Comparison of ENCODE assay signal across 18 cellular contexts in the genomic region with DNA sequence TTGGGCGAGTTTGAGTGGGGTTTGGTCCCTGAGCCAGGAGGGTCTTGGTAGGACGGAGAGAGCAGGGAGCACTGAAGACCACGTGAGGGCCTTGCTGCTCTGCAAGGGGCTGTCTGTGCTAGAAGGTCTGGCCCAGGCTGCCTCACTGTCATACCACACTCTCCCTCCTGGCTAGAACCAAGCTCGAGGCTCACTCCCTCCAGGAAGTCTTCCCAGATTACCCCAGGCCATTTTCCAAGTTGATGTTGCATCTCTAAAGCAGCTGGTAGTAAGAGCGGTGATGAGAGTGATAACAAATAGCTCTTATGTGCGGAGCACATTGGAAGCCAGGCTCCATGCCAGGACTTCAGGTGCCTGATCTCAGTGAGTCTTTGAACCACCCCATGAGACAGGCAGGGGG. TPM values are rescaled to one million over a fixed set of nuclear protein-coding genes. Genes with fewer than 3 reads are reported as not detected.
DNase-seq lines count a peak whose midpoint lies in the region; ATAC-seq and TF ChIP-seq lines count a peak whose summit lies in the region.
"Had no signal": no experiment of that assay in that cellular context is flagged by ENCODE, and none has a peak within 500 bp of the region (broad histone marks: within the 10 kb centered on the region; RNA-seq: fewer than 3 reads in every experiment).

No MANE protein-coding gene starts in this region.

- H3K27ac ChIP-seq in right atrium auricular region (no peak overlapping the region), osteoblast (ENCODE audit: low read depth, low read length) (no peak overlapping the region)
- H3K27ac ChIP-seq: Peyer's patch, SK-N-MC had no signal

- H4K20me1 ChIP-seq in osteoblast (ENCODE audit: insufficient read depth, low read length), result no peaks in the 10 kb centered on the region

- ATAC-seq in left cardiac atrium, result no peak

- TF ChIP-seq CTCF in right atrium auricular region (IDR thresholded peaks at IDR 0.05) (no peak), osteoblast (IDR thresholded peaks at IDR 0.05; ENCODE audit: extremely low read depth, low read depth, low read length) (no peak), GM20000 (IDR thresholded peaks at IDR 0.05; ENCODE audit: extremely low read depth, missing control alignments) (no peak)

- no peaks in the 10 kb centered on the region for H3K36me3 ChIP-seq in right atrium auricular region
- no peaks in the 10 kb centered on the region for H3K36me3 ChIP-seq in osteoblast (ENCODE audit: insufficient read depth, low read length)
- H3K36me3 ChIP-seq: Peyer's patch had no signal

- DNase-seq in left cardiac atrium, result peak; percentile 9
- DNase-seq in right atrium auricular region (ENCODE audit: low spot score), result no peak
- DNase-seq in NCI-H2029 (lab: John Stamatoyannopoulos, UW), result peak; percentile 90
- peak; percentile 31 for DNase-seq in NCI-H774 (lab: John Stamatoyannopoulos, UW)
- peak; percentile 35 for DNase-seq in osteoblast (ENCODE audit: insufficient read length, low spot score, missing footprints)
- no peak for DNase-seq in GM20000 (ENCODE audit: low spot score)
- no peak for DNase-seq in activated CD4-positive, alpha-beta T cell treated with anti-CD3 and anti-CD28 coated beads for 4 hours
- DNase-seq: ACHN; C1 segment of cervical spinal cord; CD8-positive, alpha-beta memory T cell; DMS79 treated with DMSO at 0.1 percent for 48 hours; NCI-H146; NCI-H526; NK-92 treated with Interleukin-12 subunit alpha and Interleukin-12 subunit beta, amount 100 ng/mL, for 24 hours; Peyer's patch had no signal

- no peaks in the 10 kb centered on the region for H3K79me2 ChIP-seq in osteoblast (ENCODE audit: insufficient read depth, low read length)

- H3K27me3 ChIP-seq in right atrium auricular region (no peaks in the 10 kb centered on the region), osteoblast (ENCODE audit: insufficient read depth, low read length) (peaks cover 18% of the 10 kb centered on the region)
- H3K27me3 ChIP-seq: Peyer's patch had no signal

- H2AFZ ChIP-seq in osteoblast (ENCODE audit: low read length), result no peak overlapping the region

- peaks cover 0 to 18% of the 10 kb centered on the region in 2 donors for H3K4me1 ChIP-seq in right atrium auricular region
- H3K4me1 ChIP-seq in osteoblast (ENCODE audit: insufficient read depth, low read length), result no peaks in the 10 kb centered on the region
- H3K4me1 ChIP-seq: Peyer's patch had no signal

- H3K4me2 ChIP-seq in osteoblast (ENCODE audit: insufficient read depth, low read length), result no peak overlapping the region

- no peak overlapping the region for H3K4me3 ChIP-seq in right atrium auricular region
- no peak overlapping the region for H3K4me3 ChIP-seq in osteoblast (ENCODE audit: insufficient read depth, low read length)
- H3K4me3 ChIP-seq: Peyer's patch, SK-N-MC had no signal

- H3K9me3 ChIP-seq in right atrium auricular region (no peaks in the 10 kb centered on the region), osteoblast (ENCODE audit: low read depth, low read length) (no peaks in the 10 kb centered on the region)
- H3K9me3 ChIP-seq: Peyer's patch had no signal

- intact Hi-C loops in left cardiac atrium (cut with DNase I), result no loop called here

RNA-seq across cellular contexts. Expression of a gene that starts 6.6 kb away (rescaled TPM):
- total RNA-seq in left cardiac atrium, result not detected
- total RNA-seq in right atrium auricular region, result not detected
- not detected in 2 replicates for total RNA-seq in osteoblast
- total RNA-seq: CD8-positive, alpha-beta memory T cell; HT1080; M059J; Peyer's patch had no signal

RNA-seq across cellular contexts. Expression of a gene that starts 16.3 kb away (rescaled TPM):
- 10 to 100 TPM; 13.9 to 16.7 TPM for total RNA-seq in left cardiac atrium
- total RNA-seq in right atrium auricular region, result 10 to 100 TPM in 1 of 2 donors, 1 to 10 TPM in 1; 4.9 to 27.7 TPM
- under 0.01 and 0.29 TPM in 2 replicates for total RNA-seq in osteoblast
- total RNA-seq: CD8-positive, alpha-beta memory T cell; HT1080 had no signal

RNA-seq across cellular contexts. Expression of a gene that starts 39.3 kb away (rescaled TPM):
- total RNA-seq in left cardiac atrium (1 to 10 TPM; 4.3 to 7.4 TPM), right atrium auricular region (1 to 10 TPM; 4.3 to 5.2 TPM), osteoblast (25.3 TPM in 2 replicates)

RNA-seq across cellular contexts. Expression of a gene that starts 58.4 kb away (rescaled TPM):
- 10 to 100 TPM in 1 of 2 donors, 1 to 10 TPM in 1; 9.6 to 13.0 TPM for total RNA-seq in left cardiac atrium
- 10 to 100 TPM; 11.9 to 12.4 TPM for total RNA-seq in right atrium auricular region
- total RNA-seq in osteoblast, result 8.0 and 9.0 TPM in 2 replicates

Comparison
In these comparisons a context has a peak if more than half of its experiments do, and no peak if none do; other contexts are left out.
1. DNase-seq: peak in left cardiac atrium (single experiment), NCI-H2029 (single experiment), NCI-H774 (single experiment) and osteoblast (single experiment); none in right atrium auricular region (single experiment), GM20000 (single experiment) and activated CD4-positive, alpha-beta T cell treated with anti-CD3 and anti-CD28 coated beads for 4 hours (0 of 2).